ENCODE assay signal across 10 cellular contexts in genomic region chr14:104770072-104770579, GRCh38.
"Had no signal": no experiment of that assay in that cellular context is flagged by ENCODE, and none has a peak within 500 bp of the region (broad histone marks: within the 10 kb centered on the region; RNA-seq: fewer than 3 reads in every experiment).

No MANE protein-coding gene starts in this region.

- H3K4me3 ChIP-seq: colonic mucosa, left ventricle myocardium inferior had no signal

- DNase-seq: activated CD4-positive, alpha-beta T cell treated with anti-CD3 and anti-CD28 coated beads for 4 hours; activated CD8-positive, alpha-beta memory T cell treated with anti-CD3 and anti-CD28 coated beads, Interleukin-2, amount 50 U/mL, for 48 hours; colonic mucosa; hypothalamus; left ventricle myocardium inferior; natural killer cell; occipital lobe had no signal

- H3K9me3 ChIP-seq: colonic mucosa had no signal

- H3K4me3 Mint-ChIP-seq: natural killer cell, WTC11 had no signal

- H3K4me1 Mint-ChIP-seq: natural killer cell had no signal

- H3K36me3 Mint-ChIP-seq: natural killer cell had no signal

- ATAC-seq: natural killer cell, WTC11 had no signal

- H3K27ac ChIP-seq: colonic mucosa, left ventricle myocardium inferior had no signal

- H3K27ac Mint-ChIP-seq: WTC11 had no signal

- FAIRE-seq: astrocyte, TTC549 had no signal

- H3K27me3 ChIP-seq: colonic mucosa had no signal
